2 cellular contexts compared by ENCODE assay signal in the genomic region with DNA sequence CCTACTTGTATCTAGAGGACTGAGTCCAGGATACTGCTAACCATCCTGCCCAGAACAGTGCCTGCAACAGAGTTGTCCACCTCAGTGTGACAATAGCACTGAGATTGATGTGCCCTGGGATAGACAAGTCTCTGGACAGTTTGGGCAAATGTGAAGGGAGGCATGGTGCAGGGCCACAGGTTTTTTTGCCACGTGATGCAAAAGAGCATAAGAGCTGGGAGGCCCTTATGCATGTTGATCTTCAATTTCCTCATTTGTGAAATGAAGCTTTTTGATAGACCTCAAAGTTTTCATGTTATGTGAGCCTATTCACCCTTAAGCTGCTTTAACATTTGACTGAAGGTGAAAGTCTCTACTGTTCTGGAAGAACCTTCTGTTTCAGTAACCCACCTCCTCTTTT.
TF ChIP-seq lines count a peak whose summit lies in the region.

No MANE protein-coding gene starts in this region.

TF ChIP-seq in liver, 16 proteins besides CTCF, POLR2A, EP300 and RAD21:
- TF ChIP-seq, protein P1, sequence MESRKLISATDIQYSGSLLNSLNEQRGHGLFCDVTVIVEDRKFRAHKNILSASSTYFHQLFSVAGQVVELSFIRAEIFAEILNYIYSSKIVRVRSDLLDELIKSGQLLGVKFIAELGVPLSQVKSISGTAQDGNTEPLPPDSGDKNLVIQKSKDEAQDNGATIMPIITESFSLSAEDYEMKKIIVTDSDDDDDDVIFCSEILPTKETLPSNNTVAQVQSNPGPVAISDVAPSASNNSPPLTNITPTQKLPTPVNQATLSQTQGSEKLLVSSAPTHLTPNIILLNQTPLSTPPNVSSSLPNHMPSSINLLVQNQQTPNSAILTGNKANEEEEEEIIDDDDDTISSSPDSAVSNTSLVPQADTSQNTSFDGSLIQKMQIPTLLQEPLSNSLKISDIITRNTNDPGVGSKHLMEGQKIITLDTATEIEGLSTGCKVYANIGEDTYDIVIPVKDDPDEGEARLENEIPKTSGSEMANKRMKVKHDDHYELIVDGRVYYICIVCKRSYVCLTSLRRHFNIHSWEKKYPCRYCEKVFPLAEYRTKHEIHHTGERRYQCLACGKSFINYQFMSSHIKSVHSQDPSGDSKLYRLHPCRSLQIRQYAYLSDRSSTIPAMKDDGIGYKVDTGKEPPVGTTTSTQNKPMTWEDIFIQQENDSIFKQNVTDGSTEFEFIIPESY (IDR thresholded peaks at IDR 0.05): no peak
- TF ChIP-seq, protein P2, sequence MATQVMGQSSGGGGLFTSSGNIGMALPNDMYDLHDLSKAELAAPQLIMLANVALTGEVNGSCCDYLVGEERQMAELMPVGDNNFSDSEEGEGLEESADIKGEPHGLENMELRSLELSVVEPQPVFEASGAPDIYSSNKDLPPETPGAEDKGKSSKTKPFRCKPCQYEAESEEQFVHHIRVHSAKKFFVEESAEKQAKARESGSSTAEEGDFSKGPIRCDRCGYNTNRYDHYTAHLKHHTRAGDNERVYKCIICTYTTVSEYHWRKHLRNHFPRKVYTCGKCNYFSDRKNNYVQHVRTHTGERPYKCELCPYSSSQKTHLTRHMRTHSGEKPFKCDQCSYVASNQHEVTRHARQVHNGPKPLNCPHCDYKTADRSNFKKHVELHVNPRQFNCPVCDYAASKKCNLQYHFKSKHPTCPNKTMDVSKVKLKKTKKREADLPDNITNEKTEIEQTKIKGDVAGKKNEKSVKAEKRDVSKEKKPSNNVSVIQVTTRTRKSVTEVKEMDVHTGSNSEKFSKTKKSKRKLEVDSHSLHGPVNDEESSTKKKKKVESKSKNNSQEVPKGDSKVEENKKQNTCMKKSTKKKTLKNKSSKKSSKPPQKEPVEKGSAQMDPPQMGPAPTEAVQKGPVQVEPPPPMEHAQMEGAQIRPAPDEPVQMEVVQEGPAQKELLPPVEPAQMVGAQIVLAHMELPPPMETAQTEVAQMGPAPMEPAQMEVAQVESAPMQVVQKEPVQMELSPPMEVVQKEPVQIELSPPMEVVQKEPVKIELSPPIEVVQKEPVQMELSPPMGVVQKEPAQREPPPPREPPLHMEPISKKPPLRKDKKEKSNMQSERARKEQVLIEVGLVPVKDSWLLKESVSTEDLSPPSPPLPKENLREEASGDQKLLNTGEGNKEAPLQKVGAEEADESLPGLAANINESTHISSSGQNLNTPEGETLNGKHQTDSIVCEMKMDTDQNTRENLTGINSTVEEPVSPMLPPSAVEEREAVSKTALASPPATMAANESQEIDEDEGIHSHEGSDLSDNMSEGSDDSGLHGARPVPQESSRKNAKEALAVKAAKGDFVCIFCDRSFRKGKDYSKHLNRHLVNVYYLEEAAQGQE (IDR thresholded peaks at IDR 0.05): no peak
- no peak for TF ChIP-seq HNF4A (conservative IDR thresholded peaks at IDR 0.05)
- TF ChIP-seq EGR1 (IDR thresholded peaks at IDR 0.05; ENCODE audit: low read depth in 2 of 2): no peak
- TF ChIP-seq TAF1 (conservative IDR thresholded peaks at IDR 0.05): no peak
- TF ChIP-seq FOXA1 (IDR thresholded peaks at IDR 0.05): no peak
- TF ChIP-seq, protein P3, sequence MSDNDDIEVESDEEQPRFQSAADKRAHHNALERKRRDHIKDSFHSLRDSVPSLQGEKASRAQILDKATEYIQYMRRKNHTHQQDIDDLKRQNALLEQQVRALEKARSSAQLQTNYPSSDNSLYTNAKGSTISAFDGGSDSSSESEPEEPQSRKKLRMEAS (IDR thresholded peaks at IDR 0.05): no peak
- TF ChIP-seq, protein P4, sequence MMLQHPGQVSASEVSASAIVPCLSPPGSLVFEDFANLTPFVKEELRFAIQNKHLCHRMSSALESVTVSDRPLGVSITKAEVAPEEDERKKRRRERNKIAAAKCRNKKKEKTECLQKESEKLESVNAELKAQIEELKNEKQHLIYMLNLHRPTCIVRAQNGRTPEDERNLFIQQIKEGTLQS (IDR thresholded peaks at IDR 0.05): no peak
- no peak for TF ChIP-seq RXRA (IDR thresholded peaks at IDR 0.05)
- no peak for TF ChIP-seq NR2F2 (IDR thresholded peaks at IDR 0.05)
- no peak for TF ChIP-seq FOXA2 (IDR thresholded peaks at IDR 0.05)
- no peak for TF ChIP-seq GABPA (IDR thresholded peaks at IDR 0.05 in 1 of 2, conservative IDR thresholded peaks at IDR 0.05 in 1 of 2)
TF ChIP-seq in liver: peak in this region for 0.

TF ChIP-seq in HepG2, 621 proteins besides CTCF, POLR2A, EP300 and RAD21:
- no peak for TF ChIP-seq ZNF879 (CRISPR knock-in tag; IDR thresholded peaks at IDR 0.05)
- no peak for TF ChIP-seq ZFP62 (CRISPR knock-in tag; IDR thresholded peaks at IDR 0.05)
- TF ChIP-seq ZNF816 (CRISPR knock-in tag; IDR thresholded peaks at IDR 0.05; ENCODE audit: borderline replicate concordance): no peak
- TF ChIP-seq ZNF773 (CRISPR knock-in tag; IDR thresholded peaks at IDR 0.05; ENCODE audit: borderline replicate concordance): no peak
- TF ChIP-seq TBX3 (IDR thresholded peaks at IDR 0.05; ENCODE audit: borderline replicate concordance): no peak
- TF ChIP-seq SRSF9 (IDR thresholded peaks at IDR 0.05; ENCODE audit: borderline replicate concordance, insufficient read depth, low read depth, low read length, poor library complexity, severe bottlenecking): no peak
- no peak for TF ChIP-seq WIZ (CRISPR knock-in tag; IDR thresholded peaks at IDR 0.05)
